In genomic region chr17:44122825-44123355, GRCh38 we compare ENCODE assay signal across 9 cellular contexts. TPM values are rescaled to one million over a fixed set of nuclear protein-coding genes. Genes with fewer than 3 reads are reported as not detected.
DNase-seq lines count a peak whose midpoint lies in the region; ATAC-seq, FAIRE-seq and TF ChIP-seq lines count a peak whose summit lies in the region.
"Had no signal": no experiment of that assay in that cellular context is flagged by ENCODE, and none has a peak within 500 bp of the region (broad histone marks: within the 10 kb centered on the region; RNA-seq: fewer than 3 reads in every experiment).

No MANE protein-coding gene starts in this region.

- peaks cover 0 to 5% (median 2%) of the 10 kb centered on the region in 3 experiments; a peak in 2 of 7 replicates for H3K36me3 Mint-ChIP-seq in H9 (ENCODE audit: insufficient read depth in 1 of 3, low read depth in 3 of 3)
- peaks cover 29% of the 10 kb centered on the region for H3K36me3 Mint-ChIP-seq in dendritic cell treated with granulocyte-macrophage colony-stimulating factor and Interleukin-4, amounts not matched to agents 40 ng/mL and 50 ng/mL, for 4 days (ENCODE audit: low read depth)
- no peaks in the 10 kb centered on the region for H3K36me3 Mint-ChIP-seq in natural killer cell treated with Interleukin-12 subunit alpha and Interleukin-12 subunit beta and Interleukin-15 and Interleukin-18, amount 100 ng/mL, for 72 hours

- H4K20me1 ChIP-seq in H9 (ENCODE audit: control insufficient read depth, insufficient read depth, insufficient read length) = no peaks in the 10 kb centered on the region

- H3K14ac ChIP-seq in H9 (ENCODE audit: insufficient read depth, low read length) = peak overlapping the region; percentile 76

- H3K9ac ChIP-seq in H9 (ENCODE audit: extremely low read depth, insufficient read length, low read length) = peak overlapping the region; percentile 62

- no peak overlapping the region for H2BK15ac ChIP-seq in H9 (ENCODE audit: low read depth, low read length)

- peak overlapping the region; percentile 74 for H3K4me3 ChIP-seq in GM06990 (replicated peaks; ENCODE audit: low read depth, low read length)

- H3K23ac ChIP-seq in H9 (ENCODE audit: insufficient read length, low read depth, low read length) = no peak overlapping the region

- ATAC-seq in natural killer cell treated with Interleukin-12 subunit alpha and Interleukin-12 subunit beta and Interleukin-15 and Interleukin-18, amount 100 ng/mL, for 72 hours = no peak
- no peak for ATAC-seq in HG02623 (IDR thresholded peaks at IDR 0.05; ENCODE audit: unreplicated experiment)

- no peak overlapping the region for H2BK20ac ChIP-seq in H9 (ENCODE audit: low read depth, low read length, poor library complexity, severe bottlenecking)

- H3K4me1 Mint-ChIP-seq in H9 = peaks cover 36 to 54% of the 10 kb centered on the region in 2 experiments
- peaks cover 41% of the 10 kb centered on the region for H3K4me1 Mint-ChIP-seq in dendritic cell treated with granulocyte-macrophage colony-stimulating factor and Interleukin-4, amounts not matched to agents 40 ng/mL and 50 ng/mL, for 4 days (ENCODE audit: low read depth)
- H3K4me1 Mint-ChIP-seq in natural killer cell treated with Interleukin-12 subunit alpha and Interleukin-12 subunit beta and Interleukin-15 and Interleukin-18, amount 100 ng/mL, for 72 hours (ENCODE audit: low read depth in 2 of 2) = peaks cover 14 to 20% of the 10 kb centered on the region in 2 donors

- peaks cover 6% of the 10 kb centered on the region; the same call in 1 of the 2 replicates for H3K4me1 ChIP-seq in H9 (ENCODE audit: insufficient read depth, low read length)

- peaks cover 2% of the 10 kb centered on the region; the same call in 1 of the 2 replicates for H3K79me2 ChIP-seq in H9 (ENCODE audit: insufficient read depth, low read length)

- H3K4ac ChIP-seq in H9 (ENCODE audit: low read depth, low read length) = no peak overlapping the region

- H3K79me1 ChIP-seq in H9 (ENCODE audit: insufficient read depth, low read depth, low read length, poor library complexity, severe bottlenecking) = no peaks in the 10 kb centered on the region

- H3T11ph ChIP-seq in H9 (ENCODE audit: low read length) = no peak overlapping the region

- no peaks in the 10 kb centered on the region for H3K9me3 ChIP-seq in H9 (ENCODE audit: control insufficient read depth, low read depth, low read length)

- H3K9me3 Mint-ChIP-seq in H9 = no peaks in the 10 kb centered on the region
- H3K9me3 Mint-ChIP-seq in dendritic cell treated with granulocyte-macrophage colony-stimulating factor and Interleukin-4, amounts not matched to agents 40 ng/mL and 50 ng/mL, for 4 days = no peaks in the 10 kb centered on the region
- H3K9me3 Mint-ChIP-seq in natural killer cell treated with Interleukin-12 subunit alpha and Interleukin-12 subunit beta and Interleukin-15 and Interleukin-18, amount 100 ng/mL, for 72 hours = no peaks in the 10 kb centered on the region

- no peaks in the 10 kb centered on the region for H3K27me3 ChIP-seq in GM06990 (replicated peaks; ENCODE audit: control insufficient read depth, insufficient read depth, low read length)
- no peaks in the 10 kb centered on the region for H3K27me3 ChIP-seq in H9 (ENCODE audit: insufficient read depth, low read length)

- H2BK12ac ChIP-seq in H9 (ENCODE audit: insufficient read length, low read depth, low read length) = no peak overlapping the region

- no peak overlapping the region for H2AK5ac ChIP-seq in H9 (ENCODE audit: insufficient read length, low read length)

- TF ChIP-seq CTCF in GM06990 (IDR thresholded peaks at IDR 0.05; ENCODE audit: insufficient read depth, low read length, poor library complexity, severe bottlenecking) (no peak), H9 (conservative IDR thresholded peaks at IDR 0.05) (no peak)

- no peak overlapping the region for H4K8ac ChIP-seq in H9 (replicated peaks; ENCODE audit: insufficient read length, low read depth, low read length)

- H4K91ac ChIP-seq in H9 (ENCODE audit: insufficient read length, low read depth, low read length) = no peak overlapping the region

- FAIRE-seq in GM19239 (lab: Jason Lieb, UNC) = no peak

- no peak overlapping the region for H3K27ac ChIP-seq in H9 (ENCODE audit: insufficient read length, low read depth, low read length)

- H2BK5ac ChIP-seq in H9 (ENCODE audit: insufficient read length, low read length) = no peak overlapping the region

- H3K4me2 ChIP-seq in H9 (ENCODE audit: insufficient read depth, insufficient read length, low read length) = peak overlapping the region; percentile 90

- no CpG with 5 or more reads among the region's 32 CpGs for WGBS in H9 (ENCODE audit: extremely low coverage, insufficient read length, low lambda C conversion rate)

- H3K18ac ChIP-seq in H9 (ENCODE audit: insufficient read length, low read depth, low read length) = peak overlapping the region; percentile 37

- no peak overlapping the region for H3K56ac ChIP-seq in H9 (ENCODE audit: insufficient read length, low read depth, low read length)

- H3K4me3 Mint-ChIP-seq in H9 = peak overlapping the region; percentile 86 to 96
- peak overlapping the region; percentile 90 for H3K4me3 Mint-ChIP-seq in dendritic cell treated with granulocyte-macrophage colony-stimulating factor and Interleukin-4, amounts not matched to agents 40 ng/mL and 50 ng/mL, for 4 days
- H3K4me3 Mint-ChIP-seq in natural killer cell treated with Interleukin-12 subunit alpha and Interleukin-12 subunit beta and Interleukin-15 and Interleukin-18, amount 100 ng/mL, for 72 hours = peak overlapping the region; percentile 86

- no peak overlapping the region for H2BK120ac ChIP-seq in H9 (ENCODE audit: low read depth, low read length, poor library complexity, severe bottlenecking)

- intact Hi-C loops in dendritic cell treated with granulocyte-macrophage colony-stimulating factor and Interleukin-4, amounts not matched to agents 40 ng/mL and 50 ng/mL, for 4 days (cut with micrococcal nuclease) = loop anchor here (1.0 to 2.0 kb wide), 2 partner anchors 18 to 25 kb away; partner anchors contain the start of gene HROB

- no peaks in the 10 kb centered on the region for H3K36me3 ChIP-seq in GM06990 (ENCODE audit: control insufficient read depth, insufficient read depth, low read length)

- DNase-seq in GM06990 (ENCODE audit: extremely low read depth, insufficient read length) (no peak), H9 (no peak), RPMI8226 (peak; percentile 20), GM19239 (ENCODE audit: insufficient read length, low spot score) (no peak), NCI-H2227 (lab: John Stamatoyannopoulos, UW; ENCODE audit: unreplicated experiment) (no peak)
- DNase-seq in natural killer cell treated with Interleukin-12 subunit alpha and Interleukin-12 subunit beta and Interleukin-15 and Interleukin-18, amount 100 ng/mL, for 72 hours (ENCODE audit: low spot score) = no peak

- no peak overlapping the region for H2AFZ ChIP-seq in H9 (ENCODE audit: low read length)

- peak overlapping the region; percentile 64 to 91 (median 68); a peak in 4 of 7 replicates for H3K27ac Mint-ChIP-seq in H9
- H3K27ac Mint-ChIP-seq in dendritic cell treated with granulocyte-macrophage colony-stimulating factor and Interleukin-4, amounts not matched to agents 40 ng/mL and 50 ng/mL, for 4 days = peak overlapping the region; percentile 96
- peak overlapping the region; percentile 89 to 95 for H3K27ac Mint-ChIP-seq in natural killer cell treated with Interleukin-12 subunit alpha and Interleukin-12 subunit beta and Interleukin-15 and Interleukin-18, amount 100 ng/mL, for 72 hours

- H4K5ac ChIP-seq in H9 (ENCODE audit: insufficient read length, low read depth, low read length) = no peak overlapping the region

- H3K27me3 Mint-ChIP-seq in H9 (ENCODE audit: low read depth) = peaks cover 2% of the 10 kb centered on the region
- H3K27me3 Mint-ChIP-seq in dendritic cell treated with granulocyte-macrophage colony-stimulating factor and Interleukin-4, amounts not matched to agents 40 ng/mL and 50 ng/mL, for 4 days = no peaks in the 10 kb centered on the region
- H3K27me3 Mint-ChIP-seq in natural killer cell treated with Interleukin-12 subunit alpha and Interleukin-12 subunit beta and Interleukin-15 and Interleukin-18, amount 100 ng/mL, for 72 hours = no peaks in the 10 kb centered on the region

- peaks cover 9% of the 10 kb centered on the region for H3K23me2 ChIP-seq in H9 (ENCODE audit: insufficient read length, low read depth, low read length, poor library complexity, severe bottlenecking)

RNA-seq across cellular contexts. Expression of gene HDAC5, which starts 0.6 kb away (rescaled TPM):
- total RNA-seq in H9 (2021) = 39.5 and 41.3 TPM in 2 replicates
- 10 to 100 TPM; 12.8 to 13.9 TPM for total RNA-seq in natural killer cell treated with Interleukin-12 subunit alpha and Interleukin-12 subunit beta and Interleukin-15 and Interleukin-18, amount 100 ng/mL, for 72 hours

RNA-seq across cellular contexts. Expression of gene HROB, which starts 18.8 kb away (rescaled TPM):
- 23.3 and 24.1 TPM in 2 replicates for total RNA-seq in H9 (2021)
- total RNA-seq in natural killer cell treated with Interleukin-12 subunit alpha and Interleukin-12 subunit beta and Interleukin-15 and Interleukin-18, amount 100 ng/mL, for 72 hours = 10 to 100 TPM in 1 of 2 donors, 1 to 10 TPM in 1; 8.6 to 20.9 TPM

RNA-seq across cellular contexts. Expression of gene ASB16, which starts 47.6 kb away (rescaled TPM):
- 0.31 and 0.90 TPM in 2 replicates for total RNA-seq in H9 (2021)
- under 1 TPM in 1 of 2 donors, not detected in 1; 0.33 TPM for total RNA-seq in natural killer cell treated with Interleukin-12 subunit alpha and Interleukin-12 subunit beta and Interleukin-15 and Interleukin-18, amount 100 ng/mL, for 72 hours
- total RNA-seq: RPMI7951 had no signal

RNA-seq across cellular contexts. Expression of gene G6PC3, which starts 52.4 kb away (rescaled TPM):
- total RNA-seq in H9 (2021) = 105 and 109 TPM in 2 replicates
- 10 to 100 TPM; 24.6 to 26.8 TPM for total RNA-seq in natural killer cell treated with Interleukin-12 subunit alpha and Interleukin-12 subunit beta and Interleukin-15 and Interleukin-18, amount 100 ng/mL, for 72 hours

RNA-seq across cellular contexts. Expression of gene LSM12, which starts 56.4 kb away (rescaled TPM):
- total RNA-seq in H9 (2021) = 128 TPM in 2 replicates
- 10 to 100 TPM; 68.6 to 70.0 TPM for total RNA-seq in natural killer cell treated with Interleukin-12 subunit alpha and Interleukin-12 subunit beta and Interleukin-15 and Interleukin-18, amount 100 ng/mL, for 72 hours
